1 cellular context compared by ENCODE assay signal in the genomic region with DNA sequence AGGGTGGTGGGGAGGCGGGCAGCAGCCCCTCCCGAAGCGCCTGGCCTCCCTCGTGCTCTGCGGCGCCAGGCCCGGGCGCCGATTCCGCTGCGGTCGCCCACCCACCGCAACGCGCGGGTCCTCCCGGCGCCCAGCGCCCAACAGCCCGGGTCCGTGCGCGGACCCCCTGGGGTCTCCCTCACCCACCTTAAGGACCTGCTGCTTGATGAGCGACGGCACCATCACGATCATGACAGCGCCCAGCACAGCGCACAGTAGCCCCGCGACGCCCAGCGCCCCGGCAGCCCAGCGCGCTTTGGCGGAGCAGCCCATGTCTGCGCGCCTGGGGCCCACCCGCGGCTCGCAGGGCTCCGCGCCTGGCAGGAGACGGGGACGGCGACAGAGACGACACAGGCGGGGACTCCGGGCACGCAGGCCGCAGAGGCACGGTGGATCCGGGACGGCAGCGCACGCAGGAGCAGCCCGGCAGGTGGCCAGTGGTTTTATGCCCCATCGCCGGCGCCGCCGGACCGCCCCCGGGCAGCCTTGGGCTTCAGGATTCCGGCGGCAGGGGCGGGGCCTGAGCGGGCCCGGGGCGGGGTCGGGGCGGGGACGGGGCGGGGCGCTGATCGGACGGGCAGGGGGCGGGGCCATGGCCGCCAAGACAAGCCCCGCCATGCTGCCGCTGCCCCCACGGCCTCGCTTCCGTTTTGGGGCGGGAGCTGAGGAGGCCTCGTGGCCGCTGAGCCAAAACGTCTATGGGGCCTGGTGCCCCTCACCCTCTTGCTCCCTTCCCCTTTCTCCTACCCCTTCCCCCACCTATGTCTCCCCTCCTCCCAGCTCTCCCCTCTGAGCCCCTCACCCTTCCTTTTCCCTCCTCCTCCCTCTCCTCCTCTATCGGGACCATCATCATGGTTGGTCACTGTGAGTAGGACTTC.
TF ChIP-seq lines count a peak whose summit lies in the region.

A gene with protein sequence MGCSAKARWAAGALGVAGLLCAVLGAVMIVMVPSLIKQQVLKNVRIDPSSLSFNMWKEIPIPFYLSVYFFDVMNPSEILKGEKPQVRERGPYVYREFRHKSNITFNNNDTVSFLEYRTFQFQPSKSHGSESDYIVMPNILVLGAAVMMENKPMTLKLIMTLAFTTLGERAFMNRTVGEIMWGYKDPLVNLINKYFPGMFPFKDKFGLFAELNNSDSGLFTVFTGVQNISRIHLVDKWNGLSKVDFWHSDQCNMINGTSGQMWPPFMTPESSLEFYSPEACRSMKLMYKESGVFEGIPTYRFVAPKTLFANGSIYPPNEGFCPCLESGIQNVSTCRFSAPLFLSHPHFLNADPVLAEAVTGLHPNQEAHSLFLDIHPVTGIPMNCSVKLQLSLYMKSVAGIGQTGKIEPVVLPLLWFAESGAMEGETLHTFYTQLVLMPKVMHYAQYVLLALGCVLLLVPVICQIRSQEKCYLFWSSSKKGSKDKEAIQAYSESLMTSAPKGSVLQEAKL (minus strand): TSS at position 456 of the 917 bp plus-strand sequence. CDS start 144 bp downstream, at position 312.

TF ChIP-seq in HepG2, 621 proteins besides CTCF, POLR2A, EP300 and RAD21 (continued from another document and continues in another):
- TF ChIP-seq ZNF646 (CRISPR knock-in tag; IDR thresholded peaks at IDR 0.05) = peak; percentile 63
- TF ChIP-seq HDAC1 (CRISPR knock-in tag; IDR thresholded peaks at IDR 0.05) = peak; percentile 82
- no peak for TF ChIP-seq ZNF496 (CRISPR knock-in tag; IDR thresholded peaks at IDR 0.05; ENCODE audit: insufficient replicate concordance)
- no peak for TF ChIP-seq TRIM24 (CRISPR knock-in tag; IDR thresholded peaks at IDR 0.05)
- no peak for TF ChIP-seq CEBPB (IDR thresholded peaks at IDR 0.05; ENCODE audit: borderline replicate concordance, low read depth, low read length)
- TF ChIP-seq, protein P1, sequence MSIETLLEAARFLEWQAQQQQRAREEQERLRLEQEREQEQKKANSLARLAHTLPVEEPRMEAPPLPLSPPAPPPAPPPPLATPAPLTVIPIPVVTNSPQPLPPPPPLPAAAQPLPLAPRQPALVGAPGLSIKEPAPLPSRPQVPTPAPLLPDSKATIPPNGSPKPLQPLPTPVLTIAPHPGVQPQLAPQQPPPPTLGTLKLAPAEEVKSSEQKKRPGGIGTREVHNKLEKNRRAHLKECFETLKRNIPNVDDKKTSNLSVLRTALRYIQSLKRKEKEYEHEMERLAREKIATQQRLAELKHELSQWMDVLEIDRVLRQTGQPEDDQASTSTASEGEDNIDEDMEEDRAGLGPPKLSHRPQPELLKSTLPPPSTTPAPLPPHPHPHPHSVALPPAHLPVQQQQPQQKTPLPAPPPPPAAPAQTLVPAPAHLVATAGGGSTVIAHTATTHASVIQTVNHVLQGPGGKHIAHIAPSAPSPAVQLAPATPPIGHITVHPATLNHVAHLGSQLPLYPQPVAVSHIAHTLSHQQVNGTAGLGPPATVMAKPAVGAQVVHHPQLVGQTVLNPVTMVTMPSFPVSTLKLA (IDR thresholded peaks at IDR 0.05) = no peak
- TF ChIP-seq TAF1 (CRISPR knock-in tag; IDR thresholded peaks at IDR 0.05) = peak; percentile 89
- no peak for TF ChIP-seq SYNCRIP (IDR thresholded peaks at IDR 0.05; ENCODE audit: insufficient read depth, low read depth, low read length)
- no peak for TF ChIP-seq RBAK (CRISPR knock-in tag; IDR thresholded peaks at IDR 0.05)
- no peak for TF ChIP-seq ATM (IDR thresholded peaks at IDR 0.05; ENCODE audit: borderline replicate concordance)
- 0 out of 2 replicates have a peak, but pooled peaks have one; percentile 29 for TF ChIP-seq ZNF232 (CRISPR knock-in tag; IDR thresholded peaks at IDR 0.05; ENCODE audit: borderline replicate concordance)
- TF ChIP-seq TEAD3 (CRISPR knock-in tag; optimal IDR thresholded peaks at IDR 0.05; ENCODE audit: borderline replicate concordance) = peak; percentile 59
- no peak for TF ChIP-seq ZBTB40 (IDR thresholded peaks at IDR 0.05)
- TF ChIP-seq ZBTB40 (CRISPR knock-in tag; IDR thresholded peaks at IDR 0.05) = no peak
- TF ChIP-seq, protein P2, sequence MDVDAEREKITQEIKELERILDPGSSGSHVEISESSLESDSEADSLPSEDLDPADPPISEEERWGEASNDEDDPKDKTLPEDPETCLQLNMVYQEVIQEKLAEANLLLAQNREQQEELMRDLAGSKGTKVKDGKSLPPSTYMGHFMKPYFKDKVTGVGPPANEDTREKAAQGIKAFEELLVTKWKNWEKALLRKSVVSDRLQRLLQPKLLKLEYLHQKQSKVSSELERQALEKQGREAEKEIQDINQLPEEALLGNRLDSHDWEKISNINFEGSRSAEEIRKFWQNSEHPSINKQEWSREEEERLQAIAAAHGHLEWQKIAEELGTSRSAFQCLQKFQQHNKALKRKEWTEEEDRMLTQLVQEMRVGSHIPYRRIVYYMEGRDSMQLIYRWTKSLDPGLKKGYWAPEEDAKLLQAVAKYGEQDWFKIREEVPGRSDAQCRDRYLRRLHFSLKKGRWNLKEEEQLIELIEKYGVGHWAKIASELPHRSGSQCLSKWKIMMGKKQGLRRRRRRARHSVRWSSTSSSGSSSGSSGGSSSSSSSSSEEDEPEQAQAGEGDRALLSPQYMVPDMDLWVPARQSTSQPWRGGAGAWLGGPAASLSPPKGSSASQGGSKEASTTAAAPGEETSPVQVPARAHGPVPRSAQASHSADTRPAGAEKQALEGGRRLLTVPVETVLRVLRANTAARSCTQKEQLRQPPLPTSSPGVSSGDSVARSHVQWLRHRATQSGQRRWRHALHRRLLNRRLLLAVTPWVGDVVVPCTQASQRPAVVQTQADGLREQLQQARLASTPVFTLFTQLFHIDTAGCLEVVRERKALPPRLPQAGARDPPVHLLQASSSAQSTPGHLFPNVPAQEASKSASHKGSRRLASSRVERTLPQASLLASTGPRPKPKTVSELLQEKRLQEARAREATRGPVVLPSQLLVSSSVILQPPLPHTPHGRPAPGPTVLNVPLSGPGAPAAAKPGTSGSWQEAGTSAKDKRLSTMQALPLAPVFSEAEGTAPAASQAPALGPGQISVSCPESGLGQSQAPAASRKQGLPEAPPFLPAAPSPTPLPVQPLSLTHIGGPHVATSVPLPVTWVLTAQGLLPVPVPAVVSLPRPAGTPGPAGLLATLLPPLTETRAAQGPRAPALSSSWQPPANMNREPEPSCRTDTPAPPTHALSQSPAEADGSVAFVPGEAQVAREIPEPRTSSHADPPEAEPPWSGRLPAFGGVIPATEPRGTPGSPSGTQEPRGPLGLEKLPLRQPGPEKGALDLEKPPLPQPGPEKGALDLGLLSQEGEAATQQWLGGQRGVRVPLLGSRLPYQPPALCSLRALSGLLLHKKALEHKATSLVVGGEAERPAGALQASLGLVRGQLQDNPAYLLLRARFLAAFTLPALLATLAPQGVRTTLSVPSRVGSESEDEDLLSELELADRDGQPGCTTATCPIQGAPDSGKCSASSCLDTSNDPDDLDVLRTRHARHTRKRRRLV (CRISPR knock-in tag; IDR thresholded peaks at IDR 0.05) = no peak
- TF ChIP-seq ZNF780A (CRISPR knock-in tag; IDR thresholded peaks at IDR 0.05) = no peak
- 0 out of 2 replicates have a peak, but pooled peaks have one; percentile 31 for TF ChIP-seq GFI1 (CRISPR knock-in tag; IDR thresholded peaks at IDR 0.05; ENCODE audit: borderline replicate concordance)
- peak; percentile 84 for TF ChIP-seq HOXA3 (CRISPR knock-in tag; IDR thresholded peaks at IDR 0.05)
